7 cellular contexts compared by ENCODE assay signal in genomic region chr14:52069617-52070431, GRCh38. TPM values are rescaled to one million over a fixed set of nuclear protein-coding genes. Genes with fewer than 3 reads are reported as not detected.
A peak's percentile ranks its signal among the peaks of the same experiment; 100 is the strongest.
DNase-seq lines count a peak whose midpoint lies in the region; ATAC-seq, FAIRE-seq and TF ChIP-seq lines count a peak whose summit lies in the region.

No MANE protein-coding gene starts in this region.

- intact Hi-C loops in ascending aorta (cut with DNase I): loop anchor here (2.0 to 10.0 kb wide), 5 partner anchors 25 to 485 kb away; partner anchors contain the start of genes FRMD6, GPR137C, RTRAF and TXNDC16
- intact Hi-C loops in kidney (cut with DNase I): no loop called here

- TF ChIP-seq CTCF in ascending aorta (IDR thresholded peaks at IDR 0.05) (no peak), kidney (IDR thresholded peaks at IDR 0.05; ENCODE audit: borderline replicate concordance, extremely low read depth, insufficient read depth) (no peak)

- no peaks in the 10 kb centered on the region for H3K27me3 ChIP-seq in ascending aorta

- DNase-seq in ascending aorta (ENCODE audit: low spot score in 2 of 2) (peak in 1 of 2 donors; percentile 73), kidney (no peak), SHP77 treated with DMSO at 0.1 percent for 48 hours (lab: John Stamatoyannopoulos, UW) (no peak), NCI-H1694 treated with DMSO at 0.1 percent for 48 hours (lab: John Stamatoyannopoulos, UW) (no peak)

- peaks cover 50% of the 10 kb centered on the region for H3K27me3 Mint-ChIP-seq in IgD-negative memory B cell
- H3K27me3 Mint-ChIP-seq in stimulated activated naive CD8-positive, alpha-beta T cell treated with anti-CD3 and anti-CD28 coated beads, Interleukin-15, Interleukin-2, amounts not matched to agents 100 ng/mL and 50 ng/mL, for 24 hours: peaks cover 50% of the 10 kb centered on the region

- H3K9me3 Mint-ChIP-seq in IgD-negative memory B cell: peaks cover 2 to 3% (median 3%) of the 10 kb centered on the region in 3 donors
- peaks cover 6% of the 10 kb centered on the region for H3K9me3 Mint-ChIP-seq in stimulated activated naive CD8-positive, alpha-beta T cell treated with anti-CD3 and anti-CD28 coated beads, Interleukin-15, Interleukin-2, amounts not matched to agents 100 ng/mL and 50 ng/mL, for 24 hours

- H3K36me3 ChIP-seq in ascending aorta (no peaks in the 10 kb centered on the region), kidney (ENCODE audit: control insufficient read depth in 1 of 2, insufficient read depth in 2 of 2, low read length in 2 of 2) (no peaks in the 10 kb centered on the region)

- H3K36me3 Mint-ChIP-seq in IgD-negative memory B cell: no peaks in the 10 kb centered on the region
- H3K36me3 Mint-ChIP-seq in stimulated activated naive CD8-positive, alpha-beta T cell treated with anti-CD3 and anti-CD28 coated beads, Interleukin-15, Interleukin-2, amounts not matched to agents 100 ng/mL and 50 ng/mL, for 24 hours (ENCODE audit: low read depth): no peaks in the 10 kb centered on the region

- H3K4me3 Mint-ChIP-seq in IgD-negative memory B cell: peak overlapping the region in 3 of 4 donors; percentile 19 to 37 (median 35)
- peak overlapping the region; percentile 50 for H3K4me3 Mint-ChIP-seq in stimulated activated naive CD8-positive, alpha-beta T cell treated with anti-CD3 and anti-CD28 coated beads, Interleukin-15, Interleukin-2, amounts not matched to agents 100 ng/mL and 50 ng/mL, for 24 hours

- ATAC-seq in GM19351 (IDR thresholded peaks at IDR 0.05; ENCODE audit: unreplicated experiment): no peak

- H3K4me1 ChIP-seq in ascending aorta (peaks cover 2 to 3% of the 10 kb centered on the region in 2 donors), kidney (ENCODE audit: control insufficient read depth in 1 of 2, insufficient read depth in 1 of 2, low read depth in 1 of 2, low read length in 2 of 2) (peaks cover 5 to 7% of the 10 kb centered on the region in 2 donors)

- H3K4me3 ChIP-seq in ascending aorta (peak overlapping the region; percentile 60 to 83), kidney (ENCODE audit: low read length in 2 of 2) (peak overlapping the region; percentile 51 to 81)

- H3K4me1 Mint-ChIP-seq in IgD-negative memory B cell: peaks cover 1 to 15% (median 8%) of the 10 kb centered on the region in 3 donors
- H3K4me1 Mint-ChIP-seq in stimulated activated naive CD8-positive, alpha-beta T cell treated with anti-CD3 and anti-CD28 coated beads, Interleukin-15, Interleukin-2, amounts not matched to agents 100 ng/mL and 50 ng/mL, for 24 hours (ENCODE audit: low read depth): peaks cover 30% of the 10 kb centered on the region

- no peak for FAIRE-seq in kidney (lab: Jason Lieb, UNC)

- H3K9ac ChIP-seq in kidney (ENCODE audit: low read length in 2 of 2): peak overlapping the region in 1 of 2 donors; percentile 70

- H3K27ac Mint-ChIP-seq in IgD-negative memory B cell: no peak overlapping the region
- no peak overlapping the region for H3K27ac Mint-ChIP-seq in stimulated activated naive CD8-positive, alpha-beta T cell treated with anti-CD3 and anti-CD28 coated beads, Interleukin-15, Interleukin-2, amounts not matched to agents 100 ng/mL and 50 ng/mL, for 24 hours

- H3K27ac ChIP-seq in ascending aorta (peak overlapping the region; percentile 77 to 88), kidney (ENCODE audit: low read depth in 2 of 2, low read length in 2 of 2) (peak overlapping the region; percentile 51 to 60)

- no peaks in the 10 kb centered on the region for H3K9me3 ChIP-seq in ascending aorta
- H3K9me3 ChIP-seq in kidney (ENCODE audit: control insufficient read depth in 1 of 2, low read length in 2 of 2): no peaks in the 10 kb centered on the region

RNA-seq across cellular contexts. Expression of gene NID2, which starts 1.0 kb away (rescaled TPM):
- polyA plus RNA-seq in IgD-negative memory B cell (0.73 TPM), kidney (ENCODE audit: insufficient read depth, low read depth, low replicate concordance) (7.1 TPM)
- total RNA-seq in ascending aorta (12.2 TPM), kidney (37.7 TPM)
